15 cellular contexts compared by ENCODE assay signal in the genomic region with DNA sequence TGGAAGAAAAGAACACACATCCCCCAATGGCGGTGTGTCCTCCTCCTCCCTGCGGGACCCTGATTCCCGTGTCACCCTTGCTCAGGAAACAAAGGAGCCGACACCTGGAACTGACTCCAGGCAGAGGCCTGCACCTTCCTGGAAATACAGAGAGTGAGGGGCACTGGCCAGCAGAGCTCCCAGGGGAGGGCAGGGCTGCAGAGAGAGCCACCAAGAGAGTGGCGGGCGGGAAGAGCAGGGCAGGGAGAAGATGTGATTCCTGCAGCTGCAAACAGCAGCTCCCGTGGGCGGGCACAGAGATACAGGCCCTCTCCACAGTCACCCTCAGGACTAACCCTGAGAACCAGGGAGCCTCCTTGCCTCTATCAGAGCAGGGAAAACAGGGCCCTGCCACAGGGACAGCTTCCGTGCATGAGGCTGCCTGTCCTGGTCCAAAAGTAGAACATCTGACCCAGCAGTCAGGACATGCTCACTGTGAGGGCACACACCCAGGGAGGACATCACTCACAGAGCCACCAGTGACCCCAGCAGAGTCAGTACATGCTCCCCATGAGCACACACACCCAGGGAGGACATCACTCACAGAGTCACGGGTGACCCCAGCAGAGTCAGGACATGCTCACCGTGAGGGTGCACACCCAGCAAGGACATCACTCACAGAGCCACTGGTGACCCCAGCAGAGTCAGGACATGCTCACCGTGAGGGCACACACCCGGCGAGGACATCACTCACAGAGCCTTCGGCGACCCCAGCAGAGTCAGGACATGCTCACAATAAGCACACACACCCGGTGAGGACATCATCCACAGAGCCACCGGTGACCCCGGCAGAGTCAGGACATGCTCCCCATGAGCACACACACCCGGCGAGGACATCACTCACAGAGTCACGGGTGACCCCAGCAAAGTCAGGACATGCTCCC.
DNase-seq lines count a peak whose midpoint lies in the region; ATAC-seq and TF ChIP-seq lines count a peak whose summit lies in the region.
"Had no signal": no experiment of that assay in that cellular context is flagged by ENCODE, and none has a peak within 500 bp of the region (broad histone marks: within the 10 kb centered on the region; RNA-seq: fewer than 3 reads in every experiment).

No MANE protein-coding gene starts in this region.

- CTCF ChIA-PET in activated B cell treated with CpG ODN at 0.5 μM for 24 hours (lab: Charles Lee) = no interaction called here

- no peak overlapping the region for H3K4me3 Mint-ChIP-seq in activated B cell treated with CpG ODN at 0.5 μM for 24 hours
- H3K4me3 Mint-ChIP-seq: activated CD8-positive, alpha-beta T cell treated with anti-CD3 and anti-CD28 coated beads for 36 hours; activated T-helper 17 cell treated with anti-CD3 and anti-CD28 coated beads, Interleukin-2, amount 50 U/mL, for 72 hours; HFFc6 had no signal

- peak overlapping the region in 1 of 11 experiments; percentile 20; a peak in 1 of 22 replicates for H3K27ac ChIP-seq in BLaER1 treated with 17β-estradiol and CSF1 and Interleukin-3, amounts not matched to agents 10 nM and 100 nM
- no peak overlapping the region for H3K27ac ChIP-seq in right cardiac atrium (ENCODE audit: low read length)

- peak; percentile 9 for DNase-seq in activated B cell treated with CpG ODN at 0.5 μM for 24 hours
- DNase-seq in right cardiac atrium = peak in 2 of 3 donors; percentile 35 to 42
- DNase-seq in posterior vena cava (ENCODE audit: low spot score) = peak; percentile 51
- DNase-seq in NCI-H510A treated with DMSO at 0.1 percent for 48 hours (lab: John Stamatoyannopoulos, UW) = no peak
- DNase-seq in dermis blood vessel endothelial cell = no peak
- no peak for DNase-seq in activated naive CD4-positive, alpha-beta T cell treated with anti-CD3 and anti-CD28 coated beads, Interleukin-2, amount 50 U/mL, for 16 hours
- no peak for DNase-seq in cerebellar cortex (ENCODE audit: low spot score)
- DNase-seq: activated CD8-positive, alpha-beta T cell treated with anti-CD3 and anti-CD28 coated beads for 36 hours; anterior cingulate cortex; EL; HFFc6; NCI-H1436 treated with DMSO at 0.1 percent for 48 hours; NCI-H226 had no signal

- POLR2A ChIA-PET in activated B cell treated with CpG ODN at 0.5 μM for 24 hours (lab: Charles Lee) = no interaction called here

- ATAC-seq in activated B cell treated with CpG ODN at 0.5 μM for 24 hours (ENCODE audit: low read depth) (no peak), right cardiac atrium (no peak)
- ATAC-seq: activated CD8-positive, alpha-beta T cell treated with anti-CD3 and anti-CD28 coated beads for 36 hours; activated T-helper 17 cell treated with anti-CD3 and anti-CD28 coated beads, Interleukin-2, amount 50 U/mL, for 72 hours had no signal

- 76% methylated on average over 22 of the region's 22 CpGs for WGBS in right cardiac atrium

- H3K9me3 ChIP-seq in BLaER1 treated with 17β-estradiol and CSF1 and Interleukin-3, amounts not matched to agents 10 nM and 100 nM (replicated peaks in 1 of 11) = peaks cover 14 to 24% (median 19%) of the 10 kb centered on the region in 11 experiments
- H3K9me3 ChIP-seq in right cardiac atrium (ENCODE audit: control insufficient read depth, low read length) = no peaks in the 10 kb centered on the region

- H3K9me3 Mint-ChIP-seq in activated B cell treated with CpG ODN at 0.5 μM for 24 hours = peaks cover 10% of the 10 kb centered on the region

- peaks cover 2% of the 10 kb centered on the region for H3K4me1 Mint-ChIP-seq in activated B cell treated with CpG ODN at 0.5 μM for 24 hours
- H3K4me1 Mint-ChIP-seq: activated T-helper 17 cell treated with anti-CD3 and anti-CD28 coated beads, Interleukin-2, amount 50 U/mL, for 72 hours had no signal

- no peak overlapping the region for H3K27ac Mint-ChIP-seq in activated B cell treated with CpG ODN at 0.5 μM for 24 hours
- H3K27ac Mint-ChIP-seq: activated CD8-positive, alpha-beta T cell treated with anti-CD3 and anti-CD28 coated beads for 36 hours; activated T-helper 17 cell treated with anti-CD3 and anti-CD28 coated beads, Interleukin-2, amount 50 U/mL, for 72 hours; HFFc6 had no signal

- H4K20me1 ChIP-seq in BLaER1 treated with 17β-estradiol and CSF1 and Interleukin-3, amounts not matched to agents 10 nM and 100 nM = no peaks in the 10 kb centered on the region

- no peak for TF ChIP-seq CTCF in activated B cell treated with CpG ODN at 0.5 μM for 24 hours (IDR thresholded peaks at IDR 0.05)

- H3K4me3 ChIP-seq in BLaER1 treated with 17β-estradiol and CSF1 and Interleukin-3, amounts not matched to agents 10 nM and 100 nM = peak overlapping the region in 1 of 10 experiments; percentile 25; a peak in 1 of 20 replicates
- no peak overlapping the region for H3K4me3 ChIP-seq in right cardiac atrium (ENCODE audit: low read length)

- H3K36me3 ChIP-seq in BLaER1 treated with 17β-estradiol and CSF1 and Interleukin-3, amounts not matched to agents 10 nM and 100 nM = no peaks in the 10 kb centered on the region

- peaks cover 0 to 51% (median 0%) of the 10 kb centered on the region in 11 experiments; a peak in 6 of 22 replicates for H3K27me3 ChIP-seq in BLaER1 treated with 17β-estradiol and CSF1 and Interleukin-3, amounts not matched to agents 10 nM and 100 nM
- H3K27me3 ChIP-seq in right cardiac atrium (ENCODE audit: control insufficient read depth, insufficient read depth) = no peaks in the 10 kb centered on the region

- peaks cover 17 to 53% (median 31%) of the 10 kb centered on the region in 10 experiments for H3K4me1 ChIP-seq in BLaER1 treated with 17β-estradiol and CSF1 and Interleukin-3, amounts not matched to agents 10 nM and 100 nM
- H3K4me1 ChIP-seq in right cardiac atrium (ENCODE audit: control insufficient read depth, insufficient read depth, low read length) = peaks cover 6% of the 10 kb centered on the region

- no peaks in the 10 kb centered on the region for H3K36me3 Mint-ChIP-seq in activated B cell treated with CpG ODN at 0.5 μM for 24 hours (ENCODE audit: low read depth)

- peak overlapping the region in 2 of 11 experiments; percentile 32 to 50; a peak in 3 of 22 replicates for H3K9ac ChIP-seq in BLaER1 treated with 17β-estradiol and CSF1 and Interleukin-3, amounts not matched to agents 10 nM and 100 nM

- peak overlapping the region; percentile 62 to 92 (median 78) for H3K4me2 ChIP-seq in BLaER1 treated with 17β-estradiol and CSF1 and Interleukin-3, amounts not matched to agents 10 nM and 100 nM

- intact Hi-C loops in activated B cell treated with CpG ODN at 0.5 μM for 24 hours (cut with micrococcal nuclease) = no loop called here
- intact Hi-C loops in right cardiac atrium (cut with DNase I) = no loop called here
- intact Hi-C loops in posterior vena cava (cut with DNase I) = no loop called here

- peaks cover 12% of the 10 kb centered on the region for H3K27me3 Mint-ChIP-seq in activated B cell treated with CpG ODN at 0.5 μM for 24 hours
- H3K27me3 Mint-ChIP-seq: activated CD8-positive, alpha-beta T cell treated with anti-CD3 and anti-CD28 coated beads for 36 hours had no signal

Comparison
In these comparisons a context has a peak if more than half of its experiments do, and no peak if none do; other contexts are left out.
1. DNase-seq: peak in activated B cell treated with CpG ODN at 0.5 μM for 24 hours (single experiment), right cardiac atrium (2 of 3) and posterior vena cava (single experiment); none in NCI-H510A treated with DMSO at 0.1 percent for 48 hours (single experiment), dermis blood vessel endothelial cell (single experiment), activated naive CD4-positive, alpha-beta T cell treated with anti-CD3 and anti-CD28 coated beads, Interleukin-2, amount 50 U/mL, for 16 hours (single experiment) and cerebellar cortex (single experiment).